Comparison of ENCODE assay signal across 15 cellular contexts in genomic region chr20:57746832-57747404, GRCh38.
"Had no signal": no experiment of that assay in that cellular context is flagged by ENCODE, and none has a peak within 500 bp of the region (broad histone marks: within the 10 kb centered on the region; RNA-seq: fewer than 3 reads in every experiment).

No MANE protein-coding gene starts in this region.

- H3K36me3 Mint-ChIP-seq: activated naive CD4-positive, alpha-beta T cell treated with anti-CD3 and anti-CD28 coated beads, Interleukin-2, amount 50 U/mL, for 24 hours; memory B cell; WTC11 had no signal

- H3K9me3 Mint-ChIP-seq: activated CD4-positive, alpha-beta T cell treated with anti-CD3 and anti-CD28 coated beads, Interleukin-2, amount 10 ng/mL, durations not matched to agents 24 days and 14 days; activated naive CD4-positive, alpha-beta T cell treated with anti-CD3 and anti-CD28 coated beads, Interleukin-2, amount 50 U/mL, for 24 hours; activated T-helper 2 cell treated with anti-CD3 and anti-CD28 coated beads, Interferon-gamma antibody, Interleukin-2, Interleukin-4, amounts not matched to agents 10 μg/mL and 5 μg/mL and 100 μg/mL, durations not matched to agents 14 hours and 24 hours and 36 hours; central memory CD8-positive, alpha-beta T cell; dendritic cell treated with granulocyte-macrophage colony-stimulating factor and Interleukin-4, amounts not matched to agents 40 ng/mL and 50 ng/mL, for 4 days; memory B cell; nephron progenitor cell; stimulated activated naive CD8-positive, alpha-beta T cell treated with anti-CD3 and anti-CD28 coated beads, Interleukin-15, amount 100 ng/mL, for 72 hours; T-helper 1 cell treated with Interleukin-12 subunit alpha and Interleukin-12 subunit beta and Interleukin-4 antibody, amounts not matched to agents 30 μg/mL and 1 μg/mL, for 36 hours; WTC11 had no signal

- ATAC-seq: body of pancreas; left lobe of liver; stimulated activated naive CD8-positive, alpha-beta T cell treated with anti-CD3 and anti-CD28 coated beads, Interleukin-15, amount 100 ng/mL, for 72 hours; WTC11 had no signal

- H3K4me3 ChIP-seq: body of pancreas had no signal

- DNase-seq: activated CD4-positive, alpha-beta T cell treated with anti-CD3 and anti-CD28 coated beads, Interleukin-2, amount 10 ng/mL, durations not matched to agents 24 days and 14 days; body of pancreas; erythroblast; glutamatergic neuron; nephron progenitor cell; stimulated activated CD4-positive, alpha-beta T cell treated with anti-CD3 and anti-CD28 coated beads, Interleukin-4, amount 100 ng/mL, for 4 hours; stimulated activated naive CD8-positive, alpha-beta T cell treated with anti-CD3 and anti-CD28 coated beads, Interleukin-15, amount 100 ng/mL, for 72 hours had no signal

- H3K9me3 ChIP-seq: body of pancreas had no signal

- H3K27me3 ChIP-seq: body of pancreas had no signal

- H3K27ac Mint-ChIP-seq: activated CD4-positive, alpha-beta T cell treated with anti-CD3 and anti-CD28 coated beads, Interleukin-2, amount 10 ng/mL, durations not matched to agents 24 days and 14 days; activated naive CD4-positive, alpha-beta T cell treated with anti-CD3 and anti-CD28 coated beads, Interleukin-2, amount 50 U/mL, for 24 hours; activated T-helper 2 cell treated with anti-CD3 and anti-CD28 coated beads, Interferon-gamma antibody, Interleukin-2, Interleukin-4, amounts not matched to agents 10 μg/mL and 5 μg/mL and 100 μg/mL, durations not matched to agents 14 hours and 24 hours and 36 hours; dendritic cell treated with granulocyte-macrophage colony-stimulating factor and Interleukin-4, amounts not matched to agents 40 ng/mL and 50 ng/mL, for 4 days; memory B cell; nephron progenitor cell; stimulated activated naive CD8-positive, alpha-beta T cell treated with anti-CD3 and anti-CD28 coated beads, Interleukin-15, amount 100 ng/mL, for 72 hours; T-helper 1 cell treated with Interleukin-12 subunit alpha and Interleukin-12 subunit beta and Interleukin-4 antibody, amounts not matched to agents 30 μg/mL and 1 μg/mL, for 36 hours had no signal

- H3K4me3 Mint-ChIP-seq: activated CD4-positive, alpha-beta T cell treated with anti-CD3 and anti-CD28 coated beads, Interleukin-2, amount 10 ng/mL, durations not matched to agents 24 days and 14 days; activated naive CD4-positive, alpha-beta T cell treated with anti-CD3 and anti-CD28 coated beads, Interleukin-2, amount 50 U/mL, for 24 hours; central memory CD8-positive, alpha-beta T cell; dendritic cell treated with granulocyte-macrophage colony-stimulating factor and Interleukin-4, amounts not matched to agents 40 ng/mL and 50 ng/mL, for 4 days; memory B cell; nephron progenitor cell; stimulated activated naive CD8-positive, alpha-beta T cell treated with anti-CD3 and anti-CD28 coated beads, Interleukin-15, amount 100 ng/mL, for 72 hours; T-helper 1 cell treated with Interleukin-12 subunit alpha and Interleukin-12 subunit beta and Interleukin-4 antibody, amounts not matched to agents 30 μg/mL and 1 μg/mL, for 36 hours; WTC11 had no signal
